In the genomic region with DNA sequence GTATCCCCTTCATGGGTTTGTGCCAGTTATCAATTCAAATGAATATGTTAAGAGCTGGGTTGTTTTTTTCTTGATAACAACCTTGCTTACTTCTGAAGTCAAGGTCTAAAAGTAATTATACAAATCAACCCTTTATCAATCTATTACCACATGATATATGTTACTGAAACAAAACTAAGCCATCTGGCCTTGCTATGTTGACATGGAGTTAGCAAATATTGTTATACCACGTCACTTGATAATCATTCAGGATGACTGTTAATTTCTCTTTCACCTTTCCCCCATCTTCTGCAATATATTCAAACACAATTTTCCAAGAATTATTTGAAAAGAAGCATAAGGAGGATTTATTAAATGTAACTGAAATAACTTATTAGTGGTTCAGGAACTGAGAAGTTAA, we compare ENCODE assay signal across 30 cellular contexts.
"Had no signal": no experiment of that assay in that cellular context is flagged by ENCODE, and none has a peak within 500 bp of the region (broad histone marks: within the 10 kb centered on the region; RNA-seq: fewer than 3 reads in every experiment).

No MANE protein-coding gene starts in this region.

- H3K27me3 Mint-ChIP-seq: effector memory CD8-positive, alpha-beta T cell; memory B cell; naive B cell; natural killer cell treated with Interleukin-12 subunit alpha and Interleukin-12 subunit beta and Interleukin-15 and Interleukin-18, amount 100 ng/mL, for 72 hours; stimulated activated memory B cell treated with anti-CD40 and anti-IgM and Interleukin-4, amounts not matched to agents 10 μg/mL and 1 μg/mL and 100 μg/mL, for 72 hours had no signal

- H3K4me3 Mint-ChIP-seq: effector memory CD8-positive, alpha-beta T cell; immature natural killer cell; memory B cell; naive B cell; natural killer cell treated with Interleukin-12 subunit alpha and Interleukin-12 subunit beta and Interleukin-15 and Interleukin-18, amount 100 ng/mL, for 72 hours; neural crest cell; stimulated activated memory B cell treated with anti-CD40 and anti-IgM and Interleukin-4, amounts not matched to agents 10 μg/mL and 1 μg/mL and 100 μg/mL, for 72 hours had no signal

- DNase-seq: cortex of kidney; effector memory CD8-positive, alpha-beta T cell; erythroblast; hypothalamus; immature natural killer cell; islet precursor cell; kidney glomerular epithelial cell; left colon; left ventricle myocardium inferior; mucosa of descending colon; naive B cell; stimulated activated CD4-positive, alpha-beta T cell treated with anti-CD3 and anti-CD28 coated beads, Interleukin-2, amount 100 ng/mL, for 24 hours; stimulated activated CD4-positive, alpha-beta T cell treated with anti-CD3 and anti-CD28 coated beads, Interleukin-4, amount 100 ng/mL, for 24 hours; stimulated activated naive CD8-positive, alpha-beta T cell treated with anti-CD3 and anti-CD28 coated beads, Interleukin-15, Interleukin-2, amounts not matched to agents 100 U/mL and 50 U/mL, for 24 hours; substantia nigra; testis; tibial artery; upper lobe of right lung; uterus had no signal

- H3K9me3 Mint-ChIP-seq: effector memory CD8-positive, alpha-beta T cell; immature natural killer cell; memory B cell; naive B cell; natural killer cell treated with Interleukin-12 subunit alpha and Interleukin-12 subunit beta and Interleukin-15 and Interleukin-18, amount 100 ng/mL, for 72 hours; neural crest cell; stimulated activated memory B cell treated with anti-CD40 and anti-IgM and Interleukin-4, amounts not matched to agents 10 μg/mL and 1 μg/mL and 100 μg/mL, for 72 hours had no signal

- H3K27ac Mint-ChIP-seq: effector memory CD8-positive, alpha-beta T cell; immature natural killer cell; memory B cell; naive B cell; natural killer cell treated with Interleukin-12 subunit alpha and Interleukin-12 subunit beta and Interleukin-15 and Interleukin-18, amount 100 ng/mL, for 72 hours; stimulated activated memory B cell treated with anti-CD40 and anti-IgM and Interleukin-4, amounts not matched to agents 10 μg/mL and 1 μg/mL and 100 μg/mL, for 72 hours had no signal

- H3K4me3 ChIP-seq: left ventricle myocardium inferior, lung, mucosa of descending colon, prostate gland, right atrium auricular region, testis, tibial artery, upper lobe of right lung, uterus had no signal

- H3K36me3 ChIP-seq: left ventricle myocardium inferior, neutrophil, prostate gland, right atrium auricular region, tibial artery, upper lobe of right lung, uterus had no signal

- H3K9me3 ChIP-seq: left ventricle myocardium inferior, mucosa of descending colon, neutrophil, prostate gland, right atrium auricular region, testis, tibial artery, upper lobe of right lung, uterus had no signal

- FAIRE-seq: endometrium, frontal cortex had no signal

- ATAC-seq: effector memory CD8-positive, alpha-beta T cell; left colon; mucosa of descending colon; natural killer cell treated with Interleukin-12 subunit alpha and Interleukin-12 subunit beta and Interleukin-15 and Interleukin-18, amount 100 ng/mL, for 72 hours; sciatic nerve; stimulated activated memory B cell treated with anti-CD40 and anti-IgM and Interleukin-4, amounts not matched to agents 10 μg/mL and 1 μg/mL and 100 μg/mL, for 72 hours; stimulated activated naive CD8-positive, alpha-beta T cell treated with anti-CD3 and anti-CD28 coated beads, Interleukin-15, Interleukin-2, amounts not matched to agents 100 U/mL and 50 U/mL, for 24 hours; upper lobe of right lung had no signal

- H3K4me1 Mint-ChIP-seq: immature natural killer cell; memory B cell; naive B cell; stimulated activated memory B cell treated with anti-CD40 and anti-IgM and Interleukin-4, amounts not matched to agents 10 μg/mL and 1 μg/mL and 100 μg/mL, for 72 hours had no signal

- H3K27ac ChIP-seq: neutrophil, prostate gland, right atrium auricular region, testis, tibial artery, upper lobe of right lung, uterus had no signal

- H3K36me3 Mint-ChIP-seq: memory B cell; naive B cell; stimulated activated memory B cell treated with anti-CD40 and anti-IgM and Interleukin-4, amounts not matched to agents 10 μg/mL and 1 μg/mL and 100 μg/mL, for 72 hours had no signal

- H3K27me3 ChIP-seq: neutrophil, right atrium auricular region, testis, tibial artery, upper lobe of right lung, uterus had no signal

- H3K4me1 ChIP-seq: prostate gland, uterus had no signal
